Comparison of ENCODE assay signal across 20 cellular contexts in the genomic region with DNA sequence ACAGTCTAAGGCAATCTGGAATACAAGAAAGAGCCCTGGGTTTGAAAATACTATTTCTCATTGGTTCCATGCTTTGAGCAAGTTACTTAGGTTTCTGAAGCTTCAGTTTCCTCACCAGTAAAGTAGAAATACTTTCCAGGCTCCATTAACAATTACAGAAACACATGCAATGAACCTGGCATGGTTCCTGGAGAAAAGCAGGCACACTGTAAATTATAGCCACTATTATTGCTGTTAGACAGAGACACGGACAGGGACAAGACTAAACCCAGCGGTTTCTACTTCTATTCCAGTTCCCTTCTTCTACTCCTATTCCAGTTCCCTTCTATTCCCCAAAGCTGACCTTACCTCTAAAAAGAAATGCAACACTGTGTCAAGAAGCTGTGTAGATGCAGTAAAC. TPM values are rescaled to one million over a fixed set of nuclear protein-coding genes. Genes with fewer than 3 reads are reported as not detected.
A peak's percentile ranks its signal among the peaks of the same experiment; 100 is the strongest.
DNase-seq lines count a peak whose midpoint lies in the region; ATAC-seq and TF ChIP-seq lines count a peak whose summit lies in the region.
"Had no signal": no experiment of that assay in that cellular context is flagged by ENCODE, and none has a peak within 500 bp of the region (broad histone marks: within the 10 kb centered on the region; RNA-seq: fewer than 3 reads in every experiment).

No MANE protein-coding gene starts in this region.

- H3K4me1 ChIP-seq in Karpas-422 (ENCODE audit: low read length), result peaks cover 52% of the 10 kb centered on the region

- H3K27me3 Mint-ChIP-seq in activated T-cell treated with anti-CD3 and anti-CD28 coated beads, Interleukin-2, amount 50 U/mL, for 4 hours (ENCODE audit: low read depth), result no peaks in the 10 kb centered on the region
- H3K27me3 Mint-ChIP-seq: T-helper 17 cell had no signal

- ATAC-seq in activated T-cell treated with anti-CD3 and anti-CD28 coated beads, Interleukin-2, amount 50 U/mL, for 4 hours, result no peak
- ATAC-seq in HG03342 (IDR thresholded peaks at IDR 0.05; ENCODE audit: unreplicated experiment), result no peak
- ATAC-seq: CD8-positive, alpha-beta T cell; T-helper 17 cell had no signal

- no peak overlapping the region for H3K9ac ChIP-seq in Karpas-422 (ENCODE audit: low read length)

- H3K4me1 Mint-ChIP-seq in activated T-cell treated with anti-CD3 and anti-CD28 coated beads, Interleukin-2, amount 50 U/mL, for 4 hours (ENCODE audit: low read depth), result peaks cover 11% of the 10 kb centered on the region

- TF ChIP-seq CTCF in C4-2B (conservative IDR thresholded peaks at IDR 0.05) (no peak), fibroblast of villous mesenchyme (IDR thresholded peaks at IDR 0.05; ENCODE audit: insufficient read depth, low read depth, low read length) (no peak)

- H3K27ac ChIP-seq in C4-2B (peak overlapping the region; percentile 34), Karpas-422 (ENCODE audit: low read length) (no peak overlapping the region)
- H3K27ac ChIP-seq: PC-9 had no signal

- DNase-seq in AG20443 (ENCODE audit: low spot score), result peak; percentile 24
- DNase-seq in Karpas-422, result no peak
- peak; percentile 48 for DNase-seq in fibroblast of villous mesenchyme (ENCODE audit: low read depth)
- no peak for DNase-seq in NCI-H187 (lab: John Stamatoyannopoulos, UW)
- DNase-seq in inferior parietal cortex (ENCODE audit: extremely low spot score), result no peak
- no peak for DNase-seq in activated T-cell treated with anti-CD3 and anti-CD28 coated beads, Interleukin-2, amount 50 U/mL, for 4 hours
- DNase-seq: Calu3; CD8-positive, alpha-beta T cell; H9; IMR-90; MM.1S; NCI-H1092 treated with DMSO at 0.1 percent for 48 hours; NCI-H1694; NCI-H774; T-helper 17 cell had no signal

- H3K4me3 ChIP-seq in Karpas-422 (ENCODE audit: low read length), result no peak overlapping the region
- H3K4me3 ChIP-seq in fibroblast of villous mesenchyme (ENCODE audit: low read depth, low read length), result no peak overlapping the region
- H3K4me3 ChIP-seq: PC-9 had no signal

- H3K9me2 ChIP-seq in Karpas-422 (replicated peaks; ENCODE audit: insufficient read depth, low read length), result no peaks in the 10 kb centered on the region

- peaks cover 65% of the 10 kb centered on the region for H4K20me1 ChIP-seq in Karpas-422 (ENCODE audit: insufficient read depth, low read depth, low read length)

- H3K27me3 ChIP-seq in Karpas-422 (ENCODE audit: low read length), result no peaks in the 10 kb centered on the region

- no peaks in the 10 kb centered on the region for H3K36me3 ChIP-seq in Karpas-422 (ENCODE audit: insufficient read depth, low read length)

- peak overlapping the region; percentile 60 for H3K4me2 ChIP-seq in Karpas-422 (ENCODE audit: low read depth, low read length, poor library complexity, severe bottlenecking)
- H3K4me2 ChIP-seq: PC-9 had no signal

- H3K9me3 Mint-ChIP-seq in activated T-cell treated with anti-CD3 and anti-CD28 coated beads, Interleukin-2, amount 50 U/mL, for 4 hours, result no peaks in the 10 kb centered on the region
- H3K9me3 Mint-ChIP-seq: CD8-positive, alpha-beta T cell; H9 had no signal

- H3K9me3 ChIP-seq in Karpas-422 (ENCODE audit: low read length), result no peaks in the 10 kb centered on the region

- peaks cover 21% of the 10 kb centered on the region for H3K36me3 Mint-ChIP-seq in activated T-cell treated with anti-CD3 and anti-CD28 coated beads, Interleukin-2, amount 50 U/mL, for 4 hours (ENCODE audit: insufficient read depth)

- no peak overlapping the region for H2AFZ ChIP-seq in Karpas-422 (ENCODE audit: low read length)
- H2AFZ ChIP-seq: PC-9 had no signal

- H3K79me2 ChIP-seq in Karpas-422 (ENCODE audit: low read length), result no peaks in the 10 kb centered on the region

- no peak overlapping the region for H3K4me3 Mint-ChIP-seq in activated T-cell treated with anti-CD3 and anti-CD28 coated beads, Interleukin-2, amount 50 U/mL, for 4 hours
- H3K4me3 Mint-ChIP-seq: CD8-positive, alpha-beta T cell; H9; T-helper 17 cell had no signal

RNA-seq across cellular contexts. Expression of a gene that starts 41.2 kb away (rescaled TPM):
- total RNA-seq in Karpas-422 (2014; rRNA removed; shearing (Covaris generic); ENCODE audit: low replicate concordance), result 10.2 and 10.5 TPM in 2 replicates
- 33.2 and 38.9 TPM in 2 replicates for total RNA-seq in fibroblast of villous mesenchyme
- 10 to 100 TPM; 15.1 to 20.1 (median 17.4) TPM for total RNA-seq in activated T-cell treated with anti-CD3 and anti-CD28 coated beads, Interleukin-2, amount 50 U/mL, for 4 hours

RNA-seq across cellular contexts. Expression of a gene that starts 49.3 kb away (rescaled TPM):
- not detected in 2 replicates for total RNA-seq in Karpas-422 (2014; rRNA removed; shearing (Covaris generic); ENCODE audit: low replicate concordance)
- 0.64 and 0.86 TPM in 2 replicates for total RNA-seq in fibroblast of villous mesenchyme
- not detected for total RNA-seq in activated T-cell treated with anti-CD3 and anti-CD28 coated beads, Interleukin-2, amount 50 U/mL, for 4 hours
- total RNA-seq: A673; Calu3; CD8-positive, alpha-beta T cell; H9; NCI-H460; PC-9; T-helper 17 cell had no signal

Comparison
In these comparisons a context has a peak if more than half of its experiments do, and no peak if none do; other contexts are left out.
1. DNase-seq: peak in AG20443 (single experiment) and fibroblast of villous mesenchyme (single experiment); none in Karpas-422 (single experiment), NCI-H187 (0 of 2), inferior parietal cortex (single experiment) and activated T-cell treated with anti-CD3 and anti-CD28 coated beads, Interleukin-2, amount 50 U/mL, for 4 hours (single experiment).